ENCODE assay signal across 10 cellular contexts in genomic region chr12:113467514-113468364, GRCh38. TPM values are rescaled to one million over a fixed set of nuclear protein-coding genes. Genes with fewer than 3 reads are reported as not detected.
A peak's percentile ranks its signal among the peaks of the same experiment; 100 is the strongest.
DNase-seq lines count a peak whose midpoint lies in the region; ATAC-seq and TF ChIP-seq lines count a peak whose summit lies in the region.
"Had no signal": no experiment of that assay in that cellular context is flagged by ENCODE, and none has a peak within 500 bp of the region (broad histone marks: within the 10 kb centered on the region; RNA-seq: fewer than 3 reads in every experiment).

No MANE protein-coding gene starts in this region.

- H4K20me1 ChIP-seq in MM.1S (ENCODE audit: insufficient read depth, low read length), result no peaks in the 10 kb centered on the region

- peak overlapping the region; percentile 43 for H3K4me3 Mint-ChIP-seq in activated CD4-positive, alpha-beta memory T cell treated with anti-CD3 and anti-CD28 coated beads, Interleukin-2, amount 10 ng/mL, durations not matched to agents 7 days and 5 days
- H3K4me3 Mint-ChIP-seq in activated CD4-positive, alpha-beta memory T cell treated with anti-CD3 and anti-CD28 coated beads for 36 hours, result no peak overlapping the region
- peak overlapping the region; percentile 42 for H3K4me3 Mint-ChIP-seq in activated naive CD8-positive, alpha-beta T cell treated with anti-CD3 and anti-CD28 coated beads, Interleukin-2, amount 10 ng/mL, durations not matched to agents 7 days and 5 days

- peaks cover 2 to 45% (median 44%) of the 10 kb centered on the region in 5 donors for H3K4me1 ChIP-seq in subcutaneous abdominal adipose tissue (ENCODE audit: control insufficient read depth in 5 of 5, insufficient read depth in 5 of 5, low read length in 5 of 5)
- H3K4me1 ChIP-seq in MM.1S (ENCODE audit: low read length), result no peaks in the 10 kb centered on the region

- no peak overlapping the region for H3K9ac ChIP-seq in subcutaneous abdominal adipose tissue (ENCODE audit: low read length in 5 of 5)
- no peak overlapping the region for H3K9ac ChIP-seq in MM.1S (ENCODE audit: low read length)

- H3K27ac Mint-ChIP-seq in activated CD4-positive, alpha-beta memory T cell treated with anti-CD3 and anti-CD28 coated beads, Interleukin-2, amount 10 ng/mL, durations not matched to agents 7 days and 5 days, result no peak overlapping the region
- no peak overlapping the region for H3K27ac Mint-ChIP-seq in activated CD4-positive, alpha-beta memory T cell treated with anti-CD3 and anti-CD28 coated beads for 36 hours
- H3K27ac Mint-ChIP-seq in activated naive CD8-positive, alpha-beta T cell treated with anti-CD3 and anti-CD28 coated beads, Interleukin-2, amount 10 ng/mL, durations not matched to agents 7 days and 5 days, result no peak overlapping the region
- H3K27ac Mint-ChIP-seq: CD4-positive, CD25-positive, alpha-beta regulatory T cell had no signal

- H3K27me3 ChIP-seq in kidney epithelial cell (ENCODE audit: control insufficient read depth, insufficient read depth, low read length), result peaks cover 100% of the 10 kb centered on the region
- H3K27me3 ChIP-seq in subcutaneous abdominal adipose tissue (ENCODE audit: control insufficient read depth in 5 of 5, insufficient read depth in 4 of 5, low read length in 5 of 5), result peaks cover 80 to 98% (median 92%) of the 10 kb centered on the region in 5 donors
- H3K27me3 ChIP-seq in MM.1S (replicated peaks; ENCODE audit: insufficient read depth, low read length), result peaks cover 54% of the 10 kb centered on the region

- peaks cover 5% of the 10 kb centered on the region for H3K36me3 Mint-ChIP-seq in activated CD4-positive, alpha-beta memory T cell treated with anti-CD3 and anti-CD28 coated beads, Interleukin-2, amount 10 ng/mL, durations not matched to agents 7 days and 5 days (ENCODE audit: low read depth)
- no peaks in the 10 kb centered on the region for H3K36me3 Mint-ChIP-seq in activated CD4-positive, alpha-beta memory T cell treated with anti-CD3 and anti-CD28 coated beads for 36 hours
- H3K36me3 Mint-ChIP-seq in activated naive CD8-positive, alpha-beta T cell treated with anti-CD3 and anti-CD28 coated beads, Interleukin-2, amount 10 ng/mL, durations not matched to agents 7 days and 5 days, result no peaks in the 10 kb centered on the region
- H3K36me3 Mint-ChIP-seq: CD4-positive, CD25-positive, alpha-beta regulatory T cell had no signal

- CTCF ChIA-PET in activated CD4-positive, alpha-beta memory T cell treated with anti-CD3 and anti-CD28 coated beads, Interleukin-2, amount 10 ng/mL, durations not matched to agents 7 days and 5 days (lab: Charles Lee), result no interaction called here
- CTCF ChIA-PET in activated CD4-positive, alpha-beta memory T cell treated with anti-CD3 and anti-CD28 coated beads for 36 hours (lab: Charles Lee), result no interaction called here

- no peak overlapping the region for H3K27ac ChIP-seq in subcutaneous abdominal adipose tissue (ENCODE audit: low read depth, low read length)
- H3K27ac ChIP-seq in MM.1S (ENCODE audit: low read length), result no peak overlapping the region

- DNase-seq in activated CD4-positive, alpha-beta memory T cell treated with anti-CD3 and anti-CD28 coated beads, Interleukin-2, amount 10 ng/mL, durations not matched to agents 7 days and 5 days, result no peak
- no peak for DNase-seq in activated CD4-positive, alpha-beta memory T cell treated with anti-CD3 and anti-CD28 coated beads for 36 hours
- no peak for DNase-seq in activated naive CD8-positive, alpha-beta T cell treated with anti-CD3 and anti-CD28 coated beads, Interleukin-2, amount 10 ng/mL, durations not matched to agents 7 days and 5 days
- DNase-seq in kidney epithelial cell (ENCODE audit: low read depth), result no peak
- DNase-seq in MM.1S, result no peak
- DNase-seq in omental fat pad (ENCODE audit: low spot score), result no peak
- DNase-seq: CD4-positive, CD25-positive, alpha-beta regulatory T cell had no signal

- POLR2A ChIA-PET in activated CD4-positive, alpha-beta memory T cell treated with anti-CD3 and anti-CD28 coated beads, Interleukin-2, amount 10 ng/mL, durations not matched to agents 7 days and 5 days (lab: Charles Lee), result no interaction called here
- POLR2A ChIA-PET in activated CD4-positive, alpha-beta memory T cell treated with anti-CD3 and anti-CD28 coated beads for 36 hours (lab: Charles Lee), result no interaction called here
- POLR2A ChIA-PET in activated naive CD8-positive, alpha-beta T cell treated with anti-CD3 and anti-CD28 coated beads, Interleukin-2, amount 10 ng/mL, durations not matched to agents 7 days and 5 days (lab: Charles Lee), result no interaction called here

- H3K4me2 ChIP-seq in MM.1S (ENCODE audit: low read depth, low read length), result no peak overlapping the region

- TF ChIP-seq POLR2A in GM18505 (IDR thresholded peaks at IDR 0.05; ENCODE audit: borderline replicate concordance, extremely low read depth, insufficient read depth, insufficient read length), result no peak

- peaks cover 74% of the 10 kb centered on the region for H3K27me3 Mint-ChIP-seq in activated CD4-positive, alpha-beta memory T cell treated with anti-CD3 and anti-CD28 coated beads, Interleukin-2, amount 10 ng/mL, durations not matched to agents 7 days and 5 days
- peaks cover 68% of the 10 kb centered on the region for H3K27me3 Mint-ChIP-seq in activated CD4-positive, alpha-beta memory T cell treated with anti-CD3 and anti-CD28 coated beads for 36 hours
- peaks cover 81% of the 10 kb centered on the region for H3K27me3 Mint-ChIP-seq in activated naive CD8-positive, alpha-beta T cell treated with anti-CD3 and anti-CD28 coated beads, Interleukin-2, amount 10 ng/mL, durations not matched to agents 7 days and 5 days

- H3K9me3 ChIP-seq in subcutaneous abdominal adipose tissue (ENCODE audit: control insufficient read depth in 5 of 5, low read length in 5 of 5), result no peaks in the 10 kb centered on the region
- H3K9me3 ChIP-seq in MM.1S (replicated peaks; ENCODE audit: insufficient read depth, low read length), result no peaks in the 10 kb centered on the region

- H3K9me3 Mint-ChIP-seq in activated CD4-positive, alpha-beta memory T cell treated with anti-CD3 and anti-CD28 coated beads, Interleukin-2, amount 10 ng/mL, durations not matched to agents 7 days and 5 days, result no peaks in the 10 kb centered on the region
- no peaks in the 10 kb centered on the region for H3K9me3 Mint-ChIP-seq in activated CD4-positive, alpha-beta memory T cell treated with anti-CD3 and anti-CD28 coated beads for 36 hours
- peaks cover 3% of the 10 kb centered on the region for H3K9me3 Mint-ChIP-seq in activated naive CD8-positive, alpha-beta T cell treated with anti-CD3 and anti-CD28 coated beads, Interleukin-2, amount 10 ng/mL, durations not matched to agents 7 days and 5 days

- intact Hi-C loops in activated CD4-positive, alpha-beta memory T cell treated with anti-CD3 and anti-CD28 coated beads for 36 hours (cut with micrococcal nuclease), result no loop called here

- TF ChIP-seq CTCF in kidney epithelial cell (IDR thresholded peaks at IDR 0.05; ENCODE audit: insufficient read depth, low read length, poor library complexity, severe bottlenecking), result no peak
- no peak for TF ChIP-seq CTCF in MM.1S (IDR thresholded peaks at IDR 0.05; ENCODE audit: low read length)
- TF ChIP-seq CTCF in omental fat pad (IDR thresholded peaks at IDR 0.05), result no peak

- no peaks in the 10 kb centered on the region for H3K36me3 ChIP-seq in kidney epithelial cell (ENCODE audit: control insufficient read depth, insufficient read depth, low read length)
- H3K36me3 ChIP-seq in subcutaneous abdominal adipose tissue (ENCODE audit: control insufficient read depth in 5 of 5, insufficient read depth in 5 of 5, low read length in 5 of 5), result no peaks in the 10 kb centered on the region
- no peaks in the 10 kb centered on the region for H3K36me3 ChIP-seq in MM.1S (replicated peaks; ENCODE audit: insufficient read depth, low read length)

- no peaks in the 10 kb centered on the region for H3K79me2 ChIP-seq in MM.1S (ENCODE audit: low read length)

- H3K4me3 ChIP-seq in kidney epithelial cell (ENCODE audit: low read depth, low read length), result peak overlapping the region; percentile 16
- H3K4me3 ChIP-seq in subcutaneous abdominal adipose tissue (ENCODE audit: low read depth in 1 of 5, low read length in 5 of 5), result peak overlapping the region in 4 of 5 donors; percentile 47 to 59 (median 56)
- no peak overlapping the region for H3K4me3 ChIP-seq in MM.1S (ENCODE audit: low read length)

- no peaks in the 10 kb centered on the region for H3K9me2 ChIP-seq in MM.1S (replicated peaks; ENCODE audit: insufficient read depth, low read length)

- peak; percentile 20 for ATAC-seq in activated naive CD8-positive, alpha-beta T cell treated with anti-CD3 and anti-CD28 coated beads, Interleukin-2, amount 10 ng/mL, durations not matched to agents 7 days and 5 days (ENCODE audit: low read depth)
- ATAC-seq in GM18505 (IDR thresholded peaks at IDR 0.05; ENCODE audit: unreplicated experiment) (no peak), omental fat pad (ENCODE audit: low FRiP score) (no peak)

- H3K4me1 Mint-ChIP-seq in activated CD4-positive, alpha-beta memory T cell treated with anti-CD3 and anti-CD28 coated beads, Interleukin-2, amount 10 ng/mL, durations not matched to agents 7 days and 5 days, result peaks cover 16% of the 10 kb centered on the region
- peaks cover 30% of the 10 kb centered on the region for H3K4me1 Mint-ChIP-seq in activated CD4-positive, alpha-beta memory T cell treated with anti-CD3 and anti-CD28 coated beads for 36 hours (ENCODE audit: low read depth)
- peaks cover 19% of the 10 kb centered on the region for H3K4me1 Mint-ChIP-seq in activated naive CD8-positive, alpha-beta T cell treated with anti-CD3 and anti-CD28 coated beads, Interleukin-2, amount 10 ng/mL, durations not matched to agents 7 days and 5 days

- H2AFZ ChIP-seq in MM.1S (ENCODE audit: low read length), result no peak overlapping the region

- H3F3A ChIP-seq in MM.1S (ENCODE audit: insufficient read depth, low read length), result no peaks in the 10 kb centered on the region

RNA-seq across cellular contexts. Expression of gene LHX5, which starts 3.9 kb away (rescaled TPM):
- total RNA-seq in activated CD4-positive, alpha-beta memory T cell treated with anti-CD3 and anti-CD28 coated beads, Interleukin-2, amount 10 ng/mL, durations not matched to agents 7 days and 5 days, result not detected
- total RNA-seq in activated CD4-positive, alpha-beta memory T cell treated with anti-CD3 and anti-CD28 coated beads for 36 hours, result not detected
- not detected for total RNA-seq in activated naive CD8-positive, alpha-beta T cell treated with anti-CD3 and anti-CD28 coated beads, Interleukin-2, amount 10 ng/mL, durations not matched to agents 7 days and 5 days
- total RNA-seq in kidney epithelial cell (0.34 and 0.50 TPM in 2 replicates), omental fat pad (not detected)
- total RNA-seq: CD4-positive, CD25-positive, alpha-beta regulatory T cell; dermis microvascular lymphatic vessel endothelial cell had no signal

RNA-seq across cellular contexts. Expression of gene SDSL, which starts 45.6 kb away (rescaled TPM):
- total RNA-seq in activated CD4-positive, alpha-beta memory T cell treated with anti-CD3 and anti-CD28 coated beads, Interleukin-2, amount 10 ng/mL, durations not matched to agents 7 days and 5 days, result not detected
- total RNA-seq in activated CD4-positive, alpha-beta memory T cell treated with anti-CD3 and anti-CD28 coated beads for 36 hours, result not detected
- total RNA-seq in activated naive CD8-positive, alpha-beta T cell treated with anti-CD3 and anti-CD28 coated beads, Interleukin-2, amount 10 ng/mL, durations not matched to agents 7 days and 5 days, result 1 to 10 TPM in 1 of 2 experiments, under 1 TPM in 1; 0.85 to 1.2 TPM
- 9.1 and 14.5 TPM in 2 replicates for total RNA-seq in kidney epithelial cell
- 1 to 10 TPM; 2.1 to 6.0 (median 4.1) TPM for total RNA-seq in omental fat pad
- total RNA-seq: CD4-positive, CD25-positive, alpha-beta regulatory T cell had no signal
